Comparison of ENCODE assay signal across 14 cellular contexts in genomic region chr7:111168182-111168581, GRCh38.
DNase-seq lines count a peak whose midpoint lies in the region; ATAC-seq and TF ChIP-seq lines count a peak whose summit lies in the region.
"Had no signal": no experiment of that assay in that cellular context is flagged by ENCODE, and none has a peak within 500 bp of the region (broad histone marks: within the 10 kb centered on the region; RNA-seq: fewer than 3 reads in every experiment).

No MANE protein-coding gene starts in this region.

- H3K36me3 ChIP-seq in SK-N-MC (ENCODE audit: insufficient read depth, low read length), result no peaks in the 10 kb centered on the region
- H3K36me3 ChIP-seq in colonic mucosa, result no peaks in the 10 kb centered on the region

- H3K27ac ChIP-seq in SK-N-MC (no peak overlapping the region), colonic mucosa (no peak overlapping the region)

- no peak overlapping the region for H3K4me3 Mint-ChIP-seq in T-helper 17 cell
- no peak overlapping the region for H3K4me3 Mint-ChIP-seq in activated CD4-positive, alpha-beta T cell treated with anti-CD3 and anti-CD28 coated beads, Interleukin-2, amount 10 ng/mL, durations not matched to agents 24 days and 14 days
- H3K4me3 Mint-ChIP-seq: CD4-positive, alpha-beta T cell; WTC11 had no signal

- H3K4me1 Mint-ChIP-seq in T-helper 17 cell, result no peaks in the 10 kb centered on the region
- H3K4me1 Mint-ChIP-seq in activated CD4-positive, alpha-beta T cell treated with anti-CD3 and anti-CD28 coated beads, Interleukin-2, amount 10 ng/mL, durations not matched to agents 24 days and 14 days, result no peaks in the 10 kb centered on the region
- H3K4me1 Mint-ChIP-seq: WTC11 had no signal

- peaks cover 5% of the 10 kb centered on the region for H3K9me3 Mint-ChIP-seq in activated CD4-positive, alpha-beta T cell treated with anti-CD3 and anti-CD28 coated beads, Interleukin-2, amount 10 ng/mL, durations not matched to agents 24 days and 14 days
- H3K9me3 Mint-ChIP-seq: CD4-positive, alpha-beta T cell; WTC11 had no signal

- H3K9ac ChIP-seq in SK-N-MC (ENCODE audit: insufficient read length), result no peak overlapping the region
- H3K9ac ChIP-seq in colonic mucosa (ENCODE audit: low read depth in 2 of 2, low read length in 2 of 2), result no peak overlapping the region

- ATAC-seq in GM19463 (IDR thresholded peaks at IDR 0.05; ENCODE audit: unreplicated experiment), result no peak
- ATAC-seq in T-helper 17 cell, result no peak
- ATAC-seq: WTC11 had no signal

- DNase-seq in H4 (ENCODE audit: low spot score) (peak; percentile 43), NCI-H1930 (lab: John Stamatoyannopoulos, UW) (peak; percentile 26 to 64), SK-N-MC (ENCODE audit: low read depth, low spot score) (peak; percentile 51), left kidney (ENCODE audit: low read depth, low spot score) (peak; percentile 55), colonic mucosa (no peak), T-helper 17 cell (no peak)
- no peak for DNase-seq in activated CD4-positive, alpha-beta T cell treated with anti-CD3 and anti-CD28 coated beads, Interleukin-2, amount 10 ng/mL, durations not matched to agents 24 days and 14 days
- DNase-seq: amygdala; CD4-positive, alpha-beta T cell; midbrain; SIG-M5; substantia nigra had no signal

- no peaks in the 10 kb centered on the region for H3K27me3 Mint-ChIP-seq in T-helper 17 cell
- H3K27me3 Mint-ChIP-seq in activated CD4-positive, alpha-beta T cell treated with anti-CD3 and anti-CD28 coated beads, Interleukin-2, amount 10 ng/mL, durations not matched to agents 24 days and 14 days, result no peaks in the 10 kb centered on the region
- H3K27me3 Mint-ChIP-seq: CD4-positive, alpha-beta T cell had no signal

- no peaks in the 10 kb centered on the region for H3K36me3 Mint-ChIP-seq in T-helper 17 cell (ENCODE audit: low read depth)
- no peaks in the 10 kb centered on the region for H3K36me3 Mint-ChIP-seq in activated CD4-positive, alpha-beta T cell treated with anti-CD3 and anti-CD28 coated beads, Interleukin-2, amount 10 ng/mL, durations not matched to agents 24 days and 14 days (ENCODE audit: low read depth)
- H3K36me3 Mint-ChIP-seq: WTC11 had no signal

- no peaks in the 10 kb centered on the region for H3K27me3 ChIP-seq in colonic mucosa

- no peak overlapping the region for H3K4me3 ChIP-seq in SK-N-MC
- H3K4me3 ChIP-seq in colonic mucosa, result no peak overlapping the region

- H3K4me1 ChIP-seq in colonic mucosa, result no peaks in the 10 kb centered on the region

- no peaks in the 10 kb centered on the region for H3K9me3 ChIP-seq in SK-N-MC (ENCODE audit: low read depth, low read length)
- no peaks in the 10 kb centered on the region for H3K9me3 ChIP-seq in colonic mucosa
- no peaks in the 10 kb centered on the region for H3K9me3 ChIP-seq in T-helper 17 cell (ENCODE audit: control insufficient read depth, low read length, poor library complexity, severe bottlenecking)

- intact Hi-C loops in colonic mucosa (cut with DNase I), result no loop called here
- intact Hi-C loops in activated CD4-positive, alpha-beta T cell treated with anti-CD3 and anti-CD28 coated beads, Interleukin-2, amount 10 ng/mL, durations not matched to agents 24 days and 14 days (cut with micrococcal nuclease), result no loop called here

- no peak overlapping the region for H3K27ac Mint-ChIP-seq in T-helper 17 cell
- no peak overlapping the region for H3K27ac Mint-ChIP-seq in activated CD4-positive, alpha-beta T cell treated with anti-CD3 and anti-CD28 coated beads, Interleukin-2, amount 10 ng/mL, durations not matched to agents 24 days and 14 days
- H3K27ac Mint-ChIP-seq: CD4-positive, alpha-beta T cell; WTC11 had no signal

- no peak for TF ChIP-seq CTCF in colonic mucosa (IDR thresholded peaks at IDR 0.05)

Comparison
In these comparisons a context has a peak if more than half of its experiments do, and no peak if none do; other contexts are left out.
1. DNase-seq: peak in H4 (single experiment), NCI-H1930 (2 of 2), SK-N-MC (single experiment) and left kidney (single experiment); none in colonic mucosa (single experiment), T-helper 17 cell (0 of 3) and activated CD4-positive, alpha-beta T cell treated with anti-CD3 and anti-CD28 coated beads, Interleukin-2, amount 10 ng/mL, durations not matched to agents 24 days and 14 days (single experiment).